In genomic region chr2:85390941-85391669, GRCh38 we compare ENCODE assay signal across 1 cellular context.
TF ChIP-seq lines count a peak whose summit lies in the region.

No MANE protein-coding gene starts in this region.

TF ChIP-seq in GM12878, 131 proteins besides CTCF, POLR2A, EP300 and RAD21:
- TF ChIP-seq RCOR1 (conservative IDR thresholded peaks at IDR 0.05; ENCODE audit: low read depth, low read length): no peak
- no peak for TF ChIP-seq NBN (IDR thresholded peaks at IDR 0.05)
- no peak for TF ChIP-seq E2F8 (IDR thresholded peaks at IDR 0.05; ENCODE audit: low read depth, partially characterized antibody)
- peak; percentile 57; the same call in 1 of the 2 replicates for TF ChIP-seq YY1 (IDR thresholded peaks at IDR 0.05; ENCODE audit: low read depth, low read length)
- no peak for TF ChIP-seq IRF5 (IDR thresholded peaks at IDR 0.05; ENCODE audit: borderline replicate concordance)
- TF ChIP-seq SREBF2 (IDR thresholded peaks at IDR 0.05; ENCODE audit: low read length): no peak
- TF ChIP-seq LARP7 (IDR thresholded peaks at IDR 0.05): no peak
- peak; percentile 68; the same call in 1 of the 2 replicates for TF ChIP-seq CHD2 (IDR thresholded peaks at IDR 0.05; ENCODE audit: borderline replicate concordance, low read depth, low read length)
- TF ChIP-seq SMC3 (IDR thresholded peaks at IDR 0.05; ENCODE audit: borderline replicate concordance, low read length): peak; percentile 89
- no peak for TF ChIP-seq MTA3 (IDR thresholded peaks at IDR 0.05; ENCODE audit: borderline replicate concordance, low read length)
- no peak for TF ChIP-seq E4F1 (IDR thresholded peaks at IDR 0.05; ENCODE audit: borderline replicate concordance, partially characterized antibody)
- TF ChIP-seq ATF3 (IDR thresholded peaks at IDR 0.05; ENCODE audit: borderline replicate concordance, extremely low read depth, low read depth, low read length): no peak
- no peak for TF ChIP-seq HCFC1 (IDR thresholded peaks at IDR 0.05; ENCODE audit: low read length)
- 0 out of 3 replicates have a peak, but pooled peaks have one; percentile 35 for TF ChIP-seq POU2F2 (IDR thresholded peaks at IDR 0.05; ENCODE audit: borderline replicate concordance, low read depth, low read length)
- no peak for TF ChIP-seq KAT2A (conservative IDR thresholded peaks at IDR 0.05; ENCODE audit: control insufficient read depth, low read depth, low read length)
- TF ChIP-seq CBX3 (IDR thresholded peaks at IDR 0.05; ENCODE audit: borderline replicate concordance, low read depth): no peak
- TF ChIP-seq ELK1 (IDR thresholded peaks at IDR 0.05; ENCODE audit: low read depth, low read length): no peak
- no peak for TF ChIP-seq BACH1 (IDR thresholded peaks at IDR 0.05; ENCODE audit: borderline replicate concordance)
- TF ChIP-seq ATF2 (IDR thresholded peaks at IDR 0.05; ENCODE audit: low read length): no peak
- TF ChIP-seq EED (IDR thresholded peaks at IDR 0.05; ENCODE audit: low read depth): no peak
- TF ChIP-seq ZBTB4 (CRISPR knock-in tag; IDR thresholded peaks at IDR 0.05): no peak
- TF ChIP-seq ZNF592 (IDR thresholded peaks at IDR 0.05): no peak
- TF ChIP-seq FOS (IDR thresholded peaks at IDR 0.05; ENCODE audit: borderline replicate concordance, extremely low read depth, insufficient read length): no peak
- no peak for TF ChIP-seq GABPA (IDR thresholded peaks at IDR 0.05; ENCODE audit: low read depth)
- TF ChIP-seq ZNF24 (IDR thresholded peaks at IDR 0.05): no peak
- no peak for TF ChIP-seq FOXK2 (IDR thresholded peaks at IDR 0.05)
- TF ChIP-seq POLR2AphosphoS2 (IDR thresholded peaks at IDR 0.05; ENCODE audit: low read depth, low read length): no peak
- TF ChIP-seq CBX5 (IDR thresholded peaks at IDR 0.05; ENCODE audit: low read depth): no peak
- TF ChIP-seq POLR2AphosphoS5 (IDR thresholded peaks at IDR 0.05; ENCODE audit: low read length): no peak
- no peak for TF ChIP-seq TBL1XR1 (IDR thresholded peaks at IDR 0.05; ENCODE audit: low read depth, low read length)
- no peak for TF ChIP-seq ZNF384 (IDR thresholded peaks at IDR 0.05; ENCODE audit: borderline replicate concordance, low read depth, low read length)
- no peak for TF ChIP-seq SKIL (IDR thresholded peaks at IDR 0.05; ENCODE audit: low read depth, poor library complexity, severe bottlenecking)
- no peak for TF ChIP-seq SUZ12 (IDR thresholded peaks at IDR 0.05; ENCODE audit: unreplicated experiment)
- no peak for TF ChIP-seq SMARCA5 (IDR thresholded peaks at IDR 0.05)
